Comparison of ENCODE assay signal across 1 cellular context in genomic region chr7:21125297-21125696, GRCh38.
TF ChIP-seq lines count a peak whose summit lies in the region.

No MANE protein-coding gene starts in this region.

TF ChIP-seq in H1, 55 proteins besides CTCF, POLR2A, EP300 and RAD21 (continued from another document):
- TF ChIP-seq RBBP5 (IDR thresholded peaks at IDR 0.05; ENCODE audit: borderline replicate concordance, low read depth, low read length) (no peak), CHD7 (IDR thresholded peaks at IDR 0.05; ENCODE audit: insufficient replicate concordance, low read length) (peak; percentile 87), POLR2AphosphoS5 (IDR thresholded peaks at IDR 0.05; ENCODE audit: low read depth, low read length) (no peak; the same call in 1 of the 2 replicates), ATF2 (IDR thresholded peaks at IDR 0.05; ENCODE audit: low read length) (no peak), TCF12 (IDR thresholded peaks at IDR 0.05; ENCODE audit: low read depth, low read length) (peak; percentile 93), MAX (IDR thresholded peaks at IDR 0.05) (peak; percentile 85)
